Comparison of ENCODE assay signal across 8 cellular contexts in the genomic region with DNA sequence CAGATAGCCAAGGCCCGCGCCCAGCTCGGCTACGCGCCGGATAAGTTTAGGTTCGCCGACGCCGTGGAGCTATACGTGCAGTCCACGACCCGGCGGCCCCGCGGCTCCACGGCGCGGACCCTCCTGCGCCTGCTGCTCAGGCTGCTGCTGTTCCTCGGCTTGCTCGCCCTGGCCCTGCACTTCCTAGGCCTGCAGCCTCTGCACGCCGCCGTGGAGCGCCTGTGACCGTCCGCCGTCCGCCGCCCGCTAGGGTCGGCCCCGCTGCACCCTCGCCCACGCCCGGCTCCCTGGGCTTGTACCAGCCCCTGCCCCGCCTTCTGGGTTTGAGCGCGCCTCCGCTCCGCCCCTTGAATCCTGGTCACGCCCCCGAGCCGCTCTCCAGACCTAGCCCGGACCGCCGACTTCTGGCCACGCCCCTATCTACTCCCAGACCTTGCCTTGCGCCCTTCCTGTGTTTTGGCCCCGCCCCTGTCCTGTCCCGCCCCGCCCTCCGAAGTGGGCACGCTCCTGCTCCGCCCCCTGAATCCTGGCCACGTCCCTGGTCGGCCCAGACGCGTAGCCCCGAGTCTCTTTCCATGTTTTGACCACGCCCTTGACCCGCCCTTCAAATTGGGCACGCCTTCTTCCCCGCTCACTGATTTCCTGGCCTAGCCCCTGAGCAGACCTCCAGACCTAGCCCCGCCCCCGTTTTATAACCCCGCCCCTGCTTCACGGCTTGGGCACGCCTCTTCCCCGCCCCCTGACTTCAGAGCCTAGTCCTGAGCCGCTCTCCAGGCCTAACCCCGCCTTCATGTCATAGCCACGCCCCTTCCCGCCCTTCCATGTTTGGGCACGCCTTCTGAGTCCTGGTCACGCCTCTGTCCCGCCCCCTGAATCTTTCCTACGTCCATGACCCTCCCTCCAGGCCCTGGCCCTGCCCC. TPM values are rescaled to one million over a fixed set of nuclear protein-coding genes. Genes with fewer than 3 reads are reported as not detected.
DNase-seq lines count a peak whose midpoint lies in the region; ATAC-seq and TF ChIP-seq lines count a peak whose summit lies in the region.

No MANE protein-coding gene starts in this region.

- no peaks in the 10 kb centered on the region for H3K27me3 ChIP-seq in GM06990 (replicated peaks; ENCODE audit: control insufficient read depth, insufficient read depth, low read length)
- H3K27me3 ChIP-seq in gastroesophageal sphincter: no peaks in the 10 kb centered on the region
- no peaks in the 10 kb centered on the region for H3K27me3 ChIP-seq in suprapubic skin

- H3K4me3 ChIP-seq in GM06990 (replicated peaks; ENCODE audit: low read depth, low read length) (peak overlapping the region; percentile 76), gastroesophageal sphincter (peak overlapping the region; percentile 52 to 87), suprapubic skin (peak overlapping the region; percentile 73)

- H3K9me3 ChIP-seq in gastroesophageal sphincter (no peaks in the 10 kb centered on the region), suprapubic skin (no peaks in the 10 kb centered on the region)

- H3K27ac Mint-ChIP-seq in HFFc6: peak overlapping the region; percentile 100
- peak overlapping the region; percentile 100 for H3K27ac Mint-ChIP-seq in activated naive CD4-positive, alpha-beta T cell treated with anti-CD3 and anti-CD28 coated beads, Interleukin-2, amount 10 ng/mL, durations not matched to agents 7 days and 5 days

- in situ Hi-C loops in SK-MEL-5 (cut with HindIII; ENCODE audit: low pct_unique_long_range_greater_than_20kb, low sequenced_read_pairs): no loop called here

- H3K27me3 Mint-ChIP-seq in HFFc6 (ENCODE audit: insufficient read depth): peaks cover 2% of the 10 kb centered on the region
- peaks cover 3% of the 10 kb centered on the region for H3K27me3 Mint-ChIP-seq in activated naive CD4-positive, alpha-beta T cell treated with anti-CD3 and anti-CD28 coated beads, Interleukin-2, amount 10 ng/mL, durations not matched to agents 7 days and 5 days

- H3K36me3 ChIP-seq in GM06990 (ENCODE audit: control insufficient read depth, insufficient read depth, low read length) (no peaks in the 10 kb centered on the region), gastroesophageal sphincter (no peaks in the 10 kb centered on the region), suprapubic skin (no peaks in the 10 kb centered on the region)

- WGBS in gastroesophageal sphincter (ENCODE audit: low coverage in 1 of 2), 2 donors: 1 to 2% methylated on average over 10 to 22 of the region's 79 CpGs
- WGBS in suprapubic skin: under 1% methylated on average over 68 of the region's 79 CpGs

- H3K9me3 Mint-ChIP-seq in HFFc6: no peaks in the 10 kb centered on the region; the same call in 1 of the 2 replicates
- H3K9me3 Mint-ChIP-seq in activated naive CD4-positive, alpha-beta T cell treated with anti-CD3 and anti-CD28 coated beads, Interleukin-2, amount 10 ng/mL, durations not matched to agents 7 days and 5 days: no peaks in the 10 kb centered on the region

- H3K4me1 ChIP-seq in gastroesophageal sphincter (peaks cover 0 to 49% (median 11%) of the 10 kb centered on the region in 3 donors), suprapubic skin (peaks cover 51% of the 10 kb centered on the region)

- H3K4me3 Mint-ChIP-seq in HFFc6: peak overlapping the region; percentile 96
- H3K4me3 Mint-ChIP-seq in activated naive CD4-positive, alpha-beta T cell treated with anti-CD3 and anti-CD28 coated beads, Interleukin-2, amount 10 ng/mL, durations not matched to agents 7 days and 5 days: peak overlapping the region; percentile 86

- TF ChIP-seq CTCF in GM06990 (IDR thresholded peaks at IDR 0.05; ENCODE audit: insufficient read depth, low read length, poor library complexity, severe bottlenecking) (no peak), HFFc6 (IDR thresholded peaks at IDR 0.05) (no peak), gastroesophageal sphincter (IDR thresholded peaks at IDR 0.05) (peak in 2 of 4 experiments; percentile 21 to 28), suprapubic skin (IDR thresholded peaks at IDR 0.05) (no peak)

- ATAC-seq in gastroesophageal sphincter: peak; percentile 82

- H3K36me3 Mint-ChIP-seq in HFFc6 (ENCODE audit: low read depth): no peaks in the 10 kb centered on the region
- peaks cover 10% of the 10 kb centered on the region for H3K36me3 Mint-ChIP-seq in activated naive CD4-positive, alpha-beta T cell treated with anti-CD3 and anti-CD28 coated beads, Interleukin-2, amount 10 ng/mL, durations not matched to agents 7 days and 5 days

- peaks cover 53% of the 10 kb centered on the region for H3K4me1 Mint-ChIP-seq in HFFc6 (ENCODE audit: low read depth)
- peaks cover 55% of the 10 kb centered on the region for H3K4me1 Mint-ChIP-seq in activated naive CD4-positive, alpha-beta T cell treated with anti-CD3 and anti-CD28 coated beads, Interleukin-2, amount 10 ng/mL, durations not matched to agents 7 days and 5 days

- TF ChIP-seq EP300 in gastroesophageal sphincter (IDR thresholded peaks at IDR 0.05): no peak
- TF ChIP-seq EP300 in suprapubic skin (IDR thresholded peaks at IDR 0.05): no peak

- CTCF ChIA-PET in activated naive CD4-positive, alpha-beta T cell treated with anti-CD3 and anti-CD28 coated beads, Interleukin-2, amount 10 ng/mL, durations not matched to agents 7 days and 5 days (lab: Charles Lee): interaction anchor here (2.1 to 9.2 kb wide), 4 partner anchors 106 to 181 kb away, joined by 6 to 115 read pairs (median 18); a partner anchor contains a TSS

- peak overlapping the region; percentile 67 to 98 (median 93) for H3K27ac ChIP-seq in gastroesophageal sphincter
- H3K27ac ChIP-seq in suprapubic skin: peak overlapping the region; percentile 99

- peak; percentile 59 to 72 for TF ChIP-seq POLR2A in gastroesophageal sphincter (IDR thresholded peaks at IDR 0.05)
- peak; percentile 44 to 53 for TF ChIP-seq POLR2A in suprapubic skin (IDR thresholded peaks at IDR 0.05)

- DNase-seq in GM06990 (ENCODE audit: extremely low read depth, insufficient read length) (peak; percentile 96), HFFc6 (peak; percentile 99), NAMALWA (ENCODE audit: low spot score) (peak; percentile 99), SK-MEL-5 (ENCODE audit: low read depth, low spot score) (peak; percentile 98), nucleus accumbens (lab: John Stamatoyannopoulos, UW) (peak; percentile 95 to 100 (median 100)), suprapubic skin (ENCODE audit: low spot score in 2 of 2) (peak; percentile 100)
- peak; percentile 100 for DNase-seq in activated naive CD4-positive, alpha-beta T cell treated with anti-CD3 and anti-CD28 coated beads, Interleukin-2, amount 10 ng/mL, durations not matched to agents 7 days and 5 days

RNA-seq across cellular contexts. Expression of a gene that starts 15.6 kb away (rescaled TPM):
- 10 to 100 TPM; 21.5 to 26.6 (median 23.5) TPM for total RNA-seq in HFFc6 (2021; fragmentation: NEBNext Ultra II Directional; extraction: Animal tissue kit (Norgen Biotek cat#: 25700))
- 18.1 and 18.5 TPM in 2 replicates for total RNA-seq in SK-MEL-5 (2014; rRNA removed; shearing (Covaris generic))
- 14.3 and 18.9 TPM in 2 replicates for polyA plus RNA-seq in SK-MEL-5 (2015; cell fraction: cytosol; rRNA removed)
- polyA plus RNA-seq in SK-MEL-5 (2015; cell fraction: nucleus; rRNA removed): 17.3 and 18.5 TPM in 2 replicates
- 10 to 100 TPM; 31.3 to 38.9 (median 34.8) TPM for total RNA-seq in gastroesophageal sphincter
- 100 to 1,000 TPM in 1 of 4 donors, 10 to 100 TPM in 3; 50.9 to 194 (median 73.8) TPM for total RNA-seq in suprapubic skin

RNA-seq across cellular contexts. Expression of a gene that starts 28.1 kb away (rescaled TPM):
- not detected for total RNA-seq in HFFc6 (2021; fragmentation: NEBNext Ultra II Directional; extraction: Animal tissue kit (Norgen Biotek cat#: 25700))
- not detected in 2 replicates for total RNA-seq in SK-MEL-5 (2014; rRNA removed; shearing (Covaris generic))
- polyA plus RNA-seq in SK-MEL-5 (2015; cell fraction: cytosol; rRNA removed): not detected in 2 replicates
- polyA plus RNA-seq in SK-MEL-5 (2015; cell fraction: nucleus; rRNA removed): not detected in 2 replicates
- total RNA-seq in gastroesophageal sphincter (not detected), suprapubic skin (not detected)

Comparison
In these comparisons a context has a peak if more than half of its experiments do, and no peak if none do; other contexts are left out.
1. Peak in every context shown above with its lines: DNase-seq, ATAC-seq, H3K4me3 ChIP-seq and H3K27ac ChIP-seq.